Comparison of ENCODE assay signal across 1 cellular context in the genomic region with DNA sequence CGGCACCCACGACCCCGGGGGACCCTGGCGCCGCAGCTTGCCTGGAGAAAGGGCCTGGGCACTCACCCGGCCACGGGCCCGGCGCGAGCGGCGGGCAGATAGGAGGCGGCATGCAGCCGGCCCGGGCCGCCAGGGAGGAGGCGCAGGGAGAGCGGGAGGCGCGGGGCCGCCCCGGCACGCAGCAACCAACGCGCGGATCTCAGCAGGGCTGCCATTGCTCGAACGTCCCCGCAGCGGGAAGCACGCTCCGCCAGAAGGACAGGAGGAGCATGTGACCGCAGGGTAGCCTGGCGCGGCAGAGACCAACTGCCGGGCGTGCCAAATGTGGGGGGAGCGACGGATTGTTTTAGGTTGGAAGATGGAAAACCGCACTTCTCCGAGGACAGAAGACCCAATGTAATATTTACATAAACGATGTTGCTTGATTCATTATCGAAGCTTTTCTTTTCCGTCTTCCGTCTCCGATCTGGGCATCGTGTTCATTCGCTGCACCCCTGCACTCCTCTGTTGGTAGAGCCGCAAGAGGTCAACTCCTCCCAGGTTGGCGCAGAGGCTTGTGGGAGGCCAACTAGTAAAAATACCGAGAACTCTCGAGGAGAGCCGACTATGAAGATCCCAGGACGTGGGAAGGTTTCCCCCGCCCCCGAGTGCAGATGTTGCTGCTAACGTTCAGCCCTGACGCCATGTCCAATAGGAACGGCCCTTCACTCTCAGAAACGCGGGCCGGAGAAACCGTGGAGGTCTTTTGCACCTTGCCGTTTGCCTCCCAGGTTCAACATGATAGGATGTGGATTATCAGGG.
TF ChIP-seq lines count a peak whose summit lies in the region.

TSS of gene LRPPRC (minus strand) at position 257 of the 801 bp plus-strand sequence. CDS start at position 215, 42 bp downstream.

TF ChIP-seq in GM12878, 131 proteins besides CTCF, POLR2A, EP300 and RAD21 (continued from another document and continues in another):
- TF ChIP-seq, protein P1, sequence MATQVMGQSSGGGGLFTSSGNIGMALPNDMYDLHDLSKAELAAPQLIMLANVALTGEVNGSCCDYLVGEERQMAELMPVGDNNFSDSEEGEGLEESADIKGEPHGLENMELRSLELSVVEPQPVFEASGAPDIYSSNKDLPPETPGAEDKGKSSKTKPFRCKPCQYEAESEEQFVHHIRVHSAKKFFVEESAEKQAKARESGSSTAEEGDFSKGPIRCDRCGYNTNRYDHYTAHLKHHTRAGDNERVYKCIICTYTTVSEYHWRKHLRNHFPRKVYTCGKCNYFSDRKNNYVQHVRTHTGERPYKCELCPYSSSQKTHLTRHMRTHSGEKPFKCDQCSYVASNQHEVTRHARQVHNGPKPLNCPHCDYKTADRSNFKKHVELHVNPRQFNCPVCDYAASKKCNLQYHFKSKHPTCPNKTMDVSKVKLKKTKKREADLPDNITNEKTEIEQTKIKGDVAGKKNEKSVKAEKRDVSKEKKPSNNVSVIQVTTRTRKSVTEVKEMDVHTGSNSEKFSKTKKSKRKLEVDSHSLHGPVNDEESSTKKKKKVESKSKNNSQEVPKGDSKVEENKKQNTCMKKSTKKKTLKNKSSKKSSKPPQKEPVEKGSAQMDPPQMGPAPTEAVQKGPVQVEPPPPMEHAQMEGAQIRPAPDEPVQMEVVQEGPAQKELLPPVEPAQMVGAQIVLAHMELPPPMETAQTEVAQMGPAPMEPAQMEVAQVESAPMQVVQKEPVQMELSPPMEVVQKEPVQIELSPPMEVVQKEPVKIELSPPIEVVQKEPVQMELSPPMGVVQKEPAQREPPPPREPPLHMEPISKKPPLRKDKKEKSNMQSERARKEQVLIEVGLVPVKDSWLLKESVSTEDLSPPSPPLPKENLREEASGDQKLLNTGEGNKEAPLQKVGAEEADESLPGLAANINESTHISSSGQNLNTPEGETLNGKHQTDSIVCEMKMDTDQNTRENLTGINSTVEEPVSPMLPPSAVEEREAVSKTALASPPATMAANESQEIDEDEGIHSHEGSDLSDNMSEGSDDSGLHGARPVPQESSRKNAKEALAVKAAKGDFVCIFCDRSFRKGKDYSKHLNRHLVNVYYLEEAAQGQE (IDR thresholded peaks at IDR 0.05; ENCODE audit: low read depth, low read length): no peak
- TF ChIP-seq MXI1 (IDR thresholded peaks at IDR 0.05; ENCODE audit: low read depth, low read length): peak; percentile 98
- no peak for TF ChIP-seq MEF2A (IDR thresholded peaks at IDR 0.05; ENCODE audit: insufficient read depth, low read depth, low read length)
- TF ChIP-seq PAX5 (IDR thresholded peaks at IDR 0.05; ENCODE audit: borderline replicate concordance, low read depth, low read length): 0 out of 2 replicates have a peak, but pooled peaks have one; percentile 15
- peak; percentile 50; the same call in 1 of the 2 replicates for TF ChIP-seq BACH1 (IDR thresholded peaks at IDR 0.05; ENCODE audit: borderline replicate concordance)
- no peak for TF ChIP-seq CHD2 (IDR thresholded peaks at IDR 0.05; ENCODE audit: borderline replicate concordance, low read depth, low read length)
- TF ChIP-seq SMAD5 (IDR thresholded peaks at IDR 0.05; ENCODE audit: low read depth): peak; percentile 49; the same call in 1 of the 2 replicates
- peak; percentile 98 for TF ChIP-seq IKZF1 (conservative IDR thresholded peaks at IDR 0.05)
- no peak for TF ChIP-seq EZH2 (IDR thresholded peaks at IDR 0.05; ENCODE audit: borderline replicate concordance, control insufficient read depth, low read depth, low read length)
- no peak for TF ChIP-seq ATF2 (IDR thresholded peaks at IDR 0.05; ENCODE audit: low read length)
- TF ChIP-seq IRF5 (IDR thresholded peaks at IDR 0.05; ENCODE audit: borderline replicate concordance): no peak
- TF ChIP-seq ETV6 (conservative IDR thresholded peaks at IDR 0.05 in 1 of 2, IDR thresholded peaks at IDR 0.05 in 1 of 2; ENCODE audit: borderline replicate concordance in 1 of 2, low read depth in 1 of 2): no peak
- peak; percentile 80 for TF ChIP-seq FOXM1 (IDR thresholded peaks at IDR 0.05; ENCODE audit: low read depth, low read length)
- no peak for TF ChIP-seq ZNF217 (IDR thresholded peaks at IDR 0.05)
- TF ChIP-seq, protein P2, sequence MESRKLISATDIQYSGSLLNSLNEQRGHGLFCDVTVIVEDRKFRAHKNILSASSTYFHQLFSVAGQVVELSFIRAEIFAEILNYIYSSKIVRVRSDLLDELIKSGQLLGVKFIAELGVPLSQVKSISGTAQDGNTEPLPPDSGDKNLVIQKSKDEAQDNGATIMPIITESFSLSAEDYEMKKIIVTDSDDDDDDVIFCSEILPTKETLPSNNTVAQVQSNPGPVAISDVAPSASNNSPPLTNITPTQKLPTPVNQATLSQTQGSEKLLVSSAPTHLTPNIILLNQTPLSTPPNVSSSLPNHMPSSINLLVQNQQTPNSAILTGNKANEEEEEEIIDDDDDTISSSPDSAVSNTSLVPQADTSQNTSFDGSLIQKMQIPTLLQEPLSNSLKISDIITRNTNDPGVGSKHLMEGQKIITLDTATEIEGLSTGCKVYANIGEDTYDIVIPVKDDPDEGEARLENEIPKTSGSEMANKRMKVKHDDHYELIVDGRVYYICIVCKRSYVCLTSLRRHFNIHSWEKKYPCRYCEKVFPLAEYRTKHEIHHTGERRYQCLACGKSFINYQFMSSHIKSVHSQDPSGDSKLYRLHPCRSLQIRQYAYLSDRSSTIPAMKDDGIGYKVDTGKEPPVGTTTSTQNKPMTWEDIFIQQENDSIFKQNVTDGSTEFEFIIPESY (IDR thresholded peaks at IDR 0.05): no peak
- no peak for TF ChIP-seq SPI1 (IDR thresholded peaks at IDR 0.05; ENCODE audit: borderline replicate concordance, insufficient read depth, low read depth, low read length)
- TF ChIP-seq, protein P3, sequence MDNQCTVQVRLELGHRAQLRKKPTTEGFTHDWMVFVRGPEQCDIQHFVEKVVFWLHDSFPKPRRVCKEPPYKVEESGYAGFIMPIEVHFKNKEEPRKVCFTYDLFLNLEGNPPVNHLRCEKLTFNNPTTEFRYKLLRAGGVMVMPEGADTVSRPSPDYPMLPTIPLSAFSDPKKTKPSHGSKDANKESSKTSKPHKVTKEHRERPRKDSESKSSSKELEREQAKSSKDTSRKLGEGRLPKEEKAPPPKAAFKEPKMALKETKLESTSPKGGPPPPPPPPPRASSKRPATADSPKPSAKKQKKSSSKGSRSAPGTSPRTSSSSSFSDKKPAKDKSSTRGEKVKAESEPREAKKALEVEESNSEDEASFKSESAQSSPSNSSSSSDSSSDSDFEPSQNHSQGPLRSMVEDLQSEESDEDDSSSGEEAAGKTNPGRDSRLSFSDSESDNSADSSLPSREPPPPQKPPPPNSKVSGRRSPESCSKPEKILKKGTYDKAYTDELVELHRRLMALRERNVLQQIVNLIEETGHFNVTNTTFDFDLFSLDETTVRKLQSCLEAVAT (IDR thresholded peaks at IDR 0.05): peak; percentile 85
- TF ChIP-seq CHD4 (IDR thresholded peaks at IDR 0.05): no peak
- TF ChIP-seq DPF2 (IDR thresholded peaks at IDR 0.05): peak; percentile 47
- no peak for TF ChIP-seq SMC3 (IDR thresholded peaks at IDR 0.05; ENCODE audit: borderline replicate concordance, low read length)
- TF ChIP-seq, protein P4, sequence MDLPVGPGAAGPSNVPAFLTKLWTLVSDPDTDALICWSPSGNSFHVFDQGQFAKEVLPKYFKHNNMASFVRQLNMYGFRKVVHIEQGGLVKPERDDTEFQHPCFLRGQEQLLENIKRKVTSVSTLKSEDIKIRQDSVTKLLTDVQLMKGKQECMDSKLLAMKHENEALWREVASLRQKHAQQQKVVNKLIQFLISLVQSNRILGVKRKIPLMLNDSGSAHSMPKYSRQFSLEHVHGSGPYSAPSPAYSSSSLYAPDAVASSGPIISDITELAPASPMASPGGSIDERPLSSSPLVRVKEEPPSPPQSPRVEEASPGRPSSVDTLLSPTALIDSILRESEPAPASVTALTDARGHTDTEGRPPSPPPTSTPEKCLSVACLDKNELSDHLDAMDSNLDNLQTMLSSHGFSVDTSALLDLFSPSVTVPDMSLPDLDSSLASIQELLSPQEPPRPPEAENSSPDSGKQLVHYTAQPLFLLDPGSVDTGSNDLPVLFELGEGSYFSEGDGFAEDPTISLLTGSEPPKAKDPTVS (IDR thresholded peaks at IDR 0.05; ENCODE audit: low read depth, low read length): peak; percentile 52; the same call in 1 of the 2 replicates
- peak; percentile 74 for TF ChIP-seq HCFC1 (IDR thresholded peaks at IDR 0.05; ENCODE audit: low read length)
- no peak for TF ChIP-seq ELK1 (IDR thresholded peaks at IDR 0.05; ENCODE audit: low read depth, low read length)
- TF ChIP-seq RBBP5 (conservative IDR thresholded peaks at IDR 0.05): peak; percentile 80; the same call in 1 of the 2 replicates
- peak; percentile 98 for TF ChIP-seq BCLAF1 (IDR thresholded peaks at IDR 0.05)
- TF ChIP-seq EGR1 (IDR thresholded peaks at IDR 0.05; ENCODE audit: borderline replicate concordance in 1 of 2, low read depth in 2 of 2, low read length in 2 of 2): peak in 1 of 2 experiments; percentile 91; a peak in 2 of 3 replicates
- peak; percentile 80; the same call in 1 of the 2 replicates for TF ChIP-seq RB1 (IDR thresholded peaks at IDR 0.05; ENCODE audit: borderline replicate concordance)
- peak; percentile 91 for TF ChIP-seq TAF1 (IDR thresholded peaks at IDR 0.05; ENCODE audit: borderline replicate concordance, low read depth, low read length)
- no peak for TF ChIP-seq PBX3 (IDR thresholded peaks at IDR 0.05; ENCODE audit: insufficient replicate concordance, low read depth, low read length)
